ENCODE assay signal across 15 cellular contexts in the genomic region with DNA sequence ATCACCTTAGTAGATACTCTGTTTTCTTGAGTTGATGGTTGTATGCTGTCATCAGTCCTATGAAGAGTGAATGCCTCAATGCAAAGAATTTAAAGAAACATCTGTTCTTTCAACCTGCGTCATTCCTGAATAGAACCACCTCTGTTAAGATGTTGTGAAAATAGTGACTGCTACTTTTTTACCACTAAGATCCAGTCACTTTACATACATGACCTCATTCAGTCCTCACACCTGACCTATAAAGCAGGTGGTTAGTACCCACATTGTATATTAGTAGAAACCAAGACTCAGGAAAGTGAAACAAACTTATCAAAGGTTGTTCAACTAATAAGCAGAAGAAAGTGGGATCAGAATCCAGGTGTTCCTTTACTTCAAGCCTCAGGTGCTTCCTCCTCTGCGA.
DNase-seq lines count a peak whose midpoint lies in the region; ATAC-seq and TF ChIP-seq lines count a peak whose summit lies in the region.
"Had no signal": no experiment of that assay in that cellular context is flagged by ENCODE, and none has a peak within 500 bp of the region (broad histone marks: within the 10 kb centered on the region; RNA-seq: fewer than 3 reads in every experiment).

No MANE protein-coding gene starts in this region.

- H3K36me3 ChIP-seq in mucosa of descending colon (ENCODE audit: low read depth) (no peaks in the 10 kb centered on the region), spleen (no peaks in the 10 kb centered on the region), smooth muscle cell (ENCODE audit: low read depth) (no peaks in the 10 kb centered on the region)
- H3K36me3 ChIP-seq: left ventricle myocardium inferior had no signal

- H3K27me3 ChIP-seq in spleen (replicated peaks in 1 of 7) (no peaks in the 10 kb centered on the region), smooth muscle cell (ENCODE audit: low read depth) (no peaks in the 10 kb centered on the region)
- H3K27me3 ChIP-seq: heart left ventricle had no signal

- H3F3A ChIP-seq in smooth muscle cell (ENCODE audit: low read depth): no peaks in the 10 kb centered on the region

- TF ChIP-seq CTCF in mucosa of descending colon (IDR thresholded peaks at IDR 0.05): no peak
- TF ChIP-seq CTCF in spleen (IDR thresholded peaks at IDR 0.05 in 8 of 11, conservative IDR thresholded peaks at IDR 0.05 in 3 of 11): no peak
- TF ChIP-seq CTCF in smooth muscle cell (IDR thresholded peaks at IDR 0.05; ENCODE audit: borderline replicate concordance, insufficient read depth, poor library complexity, severe bottlenecking): no peak

- no peak overlapping the region for H3K4me2 ChIP-seq in smooth muscle cell

- no peaks in the 10 kb centered on the region for H3K4me1 ChIP-seq in mucosa of descending colon (ENCODE audit: low read depth)
- H3K4me1 ChIP-seq in spleen: no peaks in the 10 kb centered on the region
- no peaks in the 10 kb centered on the region for H3K4me1 ChIP-seq in smooth muscle cell (ENCODE audit: low read depth)
- H3K4me1 ChIP-seq: heart left ventricle, left ventricle myocardium inferior had no signal

- 64 to 92% (median 85%) methylated on average over 2 of the region's 2 CpGs for WGBS in spleen, 5 donors
- WGBS in smooth muscle cell (ENCODE audit: low lambda C conversion rate): 97% methylated on average over 2 of the region's 2 CpGs

- H3K4me3 ChIP-seq in mucosa of descending colon: no peak overlapping the region
- no peak overlapping the region for H3K4me3 ChIP-seq in spleen
- H3K4me3 ChIP-seq in smooth muscle cell: no peak overlapping the region
- H3K4me3 ChIP-seq: heart left ventricle, K562, left ventricle myocardium inferior had no signal

- H4K20me1 ChIP-seq in smooth muscle cell (ENCODE audit: low read depth): no peaks in the 10 kb centered on the region

- no peaks in the 10 kb centered on the region for H3K79me2 ChIP-seq in smooth muscle cell (ENCODE audit: low read depth)

- no peaks in the 10 kb centered on the region for H3K9me3 ChIP-seq in mucosa of descending colon
- no peaks in the 10 kb centered on the region for H3K9me3 ChIP-seq in spleen
- no peaks in the 10 kb centered on the region for H3K9me3 ChIP-seq in smooth muscle cell (replicated peaks; ENCODE audit: low read depth)
- H3K9me3 ChIP-seq: heart left ventricle, left ventricle myocardium inferior had no signal

- intact Hi-C loops in mucosa of descending colon (cut with DNase I, micrococcal nuclease) (no loop called here), spleen (cut with DNase I; ENCODE audit: low total_unique reads) (no loop called here)

- H3K27ac ChIP-seq in spleen (no peak overlapping the region), smooth muscle cell (ENCODE audit: low read depth) (no peak overlapping the region)
- H3K27ac ChIP-seq: heart left ventricle, left ventricle myocardium inferior had no signal

- no peak overlapping the region for H3K9ac ChIP-seq in smooth muscle cell (ENCODE audit: low read depth)

- no peak for TF ChIP-seq POLR2A in spleen (IDR thresholded peaks at IDR 0.05)

- DNase-seq in mucosa of descending colon: no peak
- DNase-seq in stimulated activated CD8-positive, alpha-beta memory T cell treated with anti-CD3 and anti-CD28 coated beads, Interleukin-4, amount 100 ng/mL, for 48 hours: no peak
- no peak for DNase-seq in spleen
- DNase-seq in effector CD8-positive, alpha-beta T cell (lab: John Stamatoyannopoulos, UW): no peak
- DNase-seq in smooth muscle cell (lab: John Stamatoyannopoulos, UW; ENCODE audit: unreplicated experiment): no peak
- DNase-seq: erythroblast, heart left ventricle, left ventricle myocardium inferior, NCI-H1694 treated with DMSO at 0.1 percent for 48 hours, NCI-H774, nephron progenitor cell had no signal

- ATAC-seq in GM19395 (IDR thresholded peaks at IDR 0.05; ENCODE audit: unreplicated experiment) (peak; percentile 87), HG02623 (IDR thresholded peaks at IDR 0.05; ENCODE audit: unreplicated experiment) (peak; percentile 92), HG03280 (IDR thresholded peaks at IDR 0.05; ENCODE audit: unreplicated experiment) (peak; percentile 73), mucosa of descending colon (peak; percentile 80)
- ATAC-seq: heart left ventricle, K562 had no signal

- H2AFZ ChIP-seq in smooth muscle cell (ENCODE audit: low read depth): no peak overlapping the region
